In the genomic region with DNA sequence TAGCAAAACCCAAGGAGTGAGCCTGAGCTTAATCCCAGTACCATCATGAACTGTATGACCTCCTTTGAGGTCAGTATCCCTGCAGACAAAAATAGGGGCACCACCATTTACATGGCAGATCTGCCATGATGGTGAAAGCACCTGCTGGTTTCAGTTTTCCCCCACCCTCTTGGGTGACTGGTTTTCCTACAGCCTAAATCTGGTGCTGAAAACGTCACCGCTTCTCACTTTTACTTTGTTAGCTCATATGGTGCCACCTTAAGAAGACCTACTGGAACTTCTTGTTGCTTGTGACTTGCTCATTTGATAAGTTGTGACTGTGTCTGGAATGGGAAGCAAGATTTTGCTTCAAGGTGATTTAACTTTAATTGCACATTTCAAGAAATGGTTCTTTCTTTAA, we compare ENCODE assay signal across 11 cellular contexts. TPM values are rescaled to one million over a fixed set of nuclear protein-coding genes. Genes with fewer than 3 reads are reported as not detected.
DNase-seq lines count a peak whose midpoint lies in the region; ATAC-seq and TF ChIP-seq lines count a peak whose summit lies in the region.
"Had no signal": no experiment of that assay in that cellular context is flagged by ENCODE, and none has a peak within 500 bp of the region (broad histone marks: within the 10 kb centered on the region; RNA-seq: fewer than 3 reads in every experiment).

No MANE protein-coding gene starts in this region.

- H3K79me2 ChIP-seq in Karpas-422 (ENCODE audit: low read length), result peaks cover 100% of the 10 kb centered on the region
- H3K79me2 ChIP-seq in SK-N-SH (ENCODE audit: insufficient read depth), result peaks cover 90% of the 10 kb centered on the region

- no peaks in the 10 kb centered on the region for H3K36me3 ChIP-seq in Karpas-422 (ENCODE audit: insufficient read depth, low read length)
- no peaks in the 10 kb centered on the region for H3K36me3 ChIP-seq in SK-N-SH (replicated peaks in 1 of 2; ENCODE audit: control insufficient read depth in 1 of 2, insufficient read depth in 2 of 2, low read length in 1 of 2)

- TF ChIP-seq RAD21 in SK-N-SH (IDR thresholded peaks at IDR 0.05; ENCODE audit: low read length), result no peak

- H3K9ac ChIP-seq in Karpas-422 (ENCODE audit: low read length) (peak overlapping the region; percentile 87), SK-N-SH (no peak overlapping the region)

- WGBS in SK-N-SH (ENCODE audit: low lambda C conversion rate), result 96% methylated on average over 2 of the region's 2 CpGs

- peaks cover 61% of the 10 kb centered on the region for H4K20me1 ChIP-seq in Karpas-422 (ENCODE audit: insufficient read depth, low read depth, low read length)
- H4K20me1 ChIP-seq in SK-N-SH (ENCODE audit: insufficient read depth), result peaks cover 45% of the 10 kb centered on the region

- H3K4me2 ChIP-seq in Karpas-422 (ENCODE audit: low read depth, low read length, poor library complexity, severe bottlenecking) (peak overlapping the region; percentile 87), SK-N-SH (no peak overlapping the region)

- TF ChIP-seq EP300 in SK-N-SH (IDR thresholded peaks at IDR 0.05; ENCODE audit: borderline replicate concordance in 1 of 2, low read depth in 1 of 2, low read length in 1 of 2), result no peak

- in situ Hi-C loops in GM13976 (cut with MboI; ENCODE audit: low sequenced_read_pairs, unreplicated experiment), result loop anchor here (25.0 kb wide), 1 partner anchor 851 kb away; a partner anchor contains a TSS

- peak; percentile 51 for ATAC-seq in GM21528 (IDR thresholded peaks at IDR 0.05; ENCODE audit: low FRiP score, unreplicated experiment)

- POLR2A ChIA-PET in SK-N-SH (lab: Yijun Ruan, JAX), result no interaction called here

- H3K27me3 ChIP-seq in Karpas-422 (ENCODE audit: low read length) (no peaks in the 10 kb centered on the region), SK-N-SH (ENCODE audit: insufficient read depth) (no peaks in the 10 kb centered on the region)

- no peak overlapping the region for H2AFZ ChIP-seq in Karpas-422 (ENCODE audit: low read length)
- no peak overlapping the region for H2AFZ ChIP-seq in SK-N-SH (ENCODE audit: low read depth)

- DNase-seq in GM13976 (ENCODE audit: low spot score) (peak; percentile 33), Karpas-422 (peak; percentile 82), germinal center (ENCODE audit: low spot score) (peak; percentile 54), A172 (ENCODE audit: low spot score) (no peak), NCI-H526 treated with DMSO at 0.1 percent for 48 hours (lab: John Stamatoyannopoulos, UW) (no peak), SK-N-SH (no peak), NCI-H146 (lab: John Stamatoyannopoulos, UW) (no peak)

- no peak for TF ChIP-seq CTCF in GM13976 (IDR thresholded peaks at IDR 0.05; ENCODE audit: borderline replicate concordance, control extremely low read depth, extremely low read depth, insufficient read depth, missing control alignments)
- TF ChIP-seq CTCF in SK-N-SH (IDR thresholded peaks at IDR 0.05), result no peak

- no peaks in the 10 kb centered on the region for H3K9me3 ChIP-seq in Karpas-422 (ENCODE audit: low read length)
- H3K9me3 ChIP-seq in SK-N-SH, result no peaks in the 10 kb centered on the region

- H3K9me2 ChIP-seq in Karpas-422 (replicated peaks; ENCODE audit: insufficient read depth, low read length) (no peaks in the 10 kb centered on the region), SK-N-SH (no peaks in the 10 kb centered on the region)

- peaks cover 77% of the 10 kb centered on the region for H3K4me1 ChIP-seq in Karpas-422 (ENCODE audit: low read length)
- peaks cover 5 to 9% of the 10 kb centered on the region in 2 experiments; a peak in 3 of 4 replicates for H3K4me1 ChIP-seq in SK-N-SH (ENCODE audit: control insufficient read depth in 1 of 2, insufficient read depth in 2 of 2, low read depth in 1 of 2, low read length in 1 of 2)

- H3K4me3 ChIP-seq in Karpas-422 (ENCODE audit: low read length) (peak overlapping the region; percentile 79), SK-N-SH (ENCODE audit: low read depth in 2 of 2, low read length in 1 of 2) (no peak overlapping the region)

- H3K27ac ChIP-seq in Karpas-422 (ENCODE audit: low read length), result peak overlapping the region; percentile 79
- no peak overlapping the region for H3K27ac ChIP-seq in SK-N-SH (ENCODE audit: low read depth in 2 of 2, low read length in 1 of 2)
- H3K27ac ChIP-seq: epithelial cell of prostate had no signal

- CTCF ChIA-PET in SK-N-SH (lab: Yijun Ruan, JAX), result interaction anchor here (1.1 to 2.2 kb wide), 4 partner anchors 16 to 377 kb away, joined by 3 to 13 read pairs (median 6); a partner anchor contains a TSS

- no peaks in the 10 kb centered on the region for H3F3A ChIP-seq in SK-N-SH (replicated peaks; ENCODE audit: insufficient read depth)

TF ChIP-seq in SK-N-SH, 30 proteins besides CTCF, POLR2A, EP300 and RAD21:
- TF ChIP-seq ELF1 (IDR thresholded peaks at IDR 0.05), result no peak
- no peak for TF ChIP-seq RFX5 (IDR thresholded peaks at IDR 0.05; ENCODE audit: low read length)
- TF ChIP-seq TEAD4 (IDR thresholded peaks at IDR 0.05; ENCODE audit: borderline replicate concordance, insufficient read depth), result no peak
- TF ChIP-seq SMC3 (IDR thresholded peaks at IDR 0.05; ENCODE audit: low read depth, low read length), result no peak
- no peak for TF ChIP-seq SIN3A (IDR thresholded peaks at IDR 0.05; ENCODE audit: borderline replicate concordance, low read depth, low read length)
- no peak for TF ChIP-seq YY1 (IDR thresholded peaks at IDR 0.05; ENCODE audit: low read depth)
- TF ChIP-seq NFIC (IDR thresholded peaks at IDR 0.05; ENCODE audit: borderline replicate concordance), result no peak
- TF ChIP-seq FOSL2 (IDR thresholded peaks at IDR 0.05; ENCODE audit: borderline replicate concordance, low read depth), result no peak
- TF ChIP-seq MXI1 (IDR thresholded peaks at IDR 0.05; ENCODE audit: low read depth, low read length), result no peak
- TF ChIP-seq, protein P1, sequence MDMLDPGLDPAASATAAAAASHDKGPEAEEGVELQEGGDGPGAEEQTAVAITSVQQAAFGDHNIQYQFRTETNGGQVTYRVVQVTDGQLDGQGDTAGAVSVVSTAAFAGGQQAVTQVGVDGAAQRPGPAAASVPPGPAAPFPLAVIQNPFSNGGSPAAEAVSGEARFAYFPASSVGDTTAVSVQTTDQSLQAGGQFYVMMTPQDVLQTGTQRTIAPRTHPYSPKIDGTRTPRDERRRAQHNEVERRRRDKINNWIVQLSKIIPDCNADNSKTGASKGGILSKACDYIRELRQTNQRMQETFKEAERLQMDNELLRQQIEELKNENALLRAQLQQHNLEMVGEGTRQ (IDR thresholded peaks at IDR 0.05; ENCODE audit: borderline replicate concordance, low read depth, low read length), result no peak
- TF ChIP-seq TCF12 (IDR thresholded peaks at IDR 0.05), result no peak
- TF ChIP-seq, protein P2, sequence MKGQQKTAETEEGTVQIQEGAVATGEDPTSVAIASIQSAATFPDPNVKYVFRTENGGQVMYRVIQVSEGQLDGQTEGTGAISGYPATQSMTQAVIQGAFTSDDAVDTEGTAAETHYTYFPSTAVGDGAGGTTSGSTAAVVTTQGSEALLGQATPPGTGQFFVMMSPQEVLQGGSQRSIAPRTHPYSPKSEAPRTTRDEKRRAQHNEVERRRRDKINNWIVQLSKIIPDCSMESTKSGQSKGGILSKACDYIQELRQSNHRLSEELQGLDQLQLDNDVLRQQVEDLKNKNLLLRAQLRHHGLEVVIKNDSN (IDR thresholded peaks at IDR 0.05; ENCODE audit: borderline replicate concordance, low read depth), result no peak

RNA-seq across cellular contexts. Expression of a gene that starts 5.1 kb away (rescaled TPM):
- 236 and 248 TPM in 2 replicates for total RNA-seq in Karpas-422 (2014; rRNA removed; shearing (Covaris generic); ENCODE audit: low replicate concordance)
- 61.4 and 180 TPM in 2 replicates for total RNA-seq in A172 (2014; rRNA removed; shearing (Covaris generic))
- 6.9 and 8.1 TPM in 2 replicates for polyA plus RNA-seq in SK-N-SH (2012; rRNA removed)
- 8.5 and 11.4 TPM in 2 replicates for polyA plus RNA-seq in SK-N-SH (2012; cell fraction: cytosol; rRNA removed)
- 8.0 and 9.9 TPM in 2 replicates for polyA plus RNA-seq in SK-N-SH (2012; cell fraction: nucleus; rRNA removed)

RNA-seq across cellular contexts. Expression of a gene that starts 45.7 kb away (rescaled TPM):
- total RNA-seq in Karpas-422 (2014; rRNA removed; shearing (Covaris generic); ENCODE audit: low replicate concordance), result 0.18 TPM in 1 of 2 replicates, not detected in the other
- 0.17 and 0.50 TPM in 2 replicates for total RNA-seq in A172 (2014; rRNA removed; shearing (Covaris generic))
- 0.05 TPM in 1 of 2 replicates, not detected in the other for polyA plus RNA-seq in SK-N-SH (2012; rRNA removed)
- 0.10 and 0.12 TPM in 2 replicates for polyA plus RNA-seq in SK-N-SH (2012; cell fraction: cytosol; rRNA removed)
- not detected in 2 replicates for polyA plus RNA-seq in SK-N-SH (2012; cell fraction: nucleus; rRNA removed)
- total RNA-seq: M059J had no signal
- polyA plus RNA-seq: neural cell had no signal

Comparison
In these comparisons a context has a peak if more than half of its experiments do, and no peak if none do; other contexts are left out.
1. DNase-seq: peak in GM13976 (single experiment), Karpas-422 (single experiment) and germinal center (single experiment); none in A172 (single experiment), NCI-H526 treated with DMSO at 0.1 percent for 48 hours (single experiment), SK-N-SH (single experiment) and NCI-H146 (single experiment).